ENCODE assay signal across 24 cellular contexts in genomic region chr7:159050703-159051102, GRCh38.
"Had no signal": no experiment of that assay in that cellular context is flagged by ENCODE, and none has a peak within 500 bp of the region (broad histone marks: within the 10 kb centered on the region; RNA-seq: fewer than 3 reads in every experiment).

No MANE protein-coding gene starts in this region.

- H3K9me3 Mint-ChIP-seq: effector memory CD8-positive, alpha-beta T cell; natural killer cell treated with Interleukin-12 subunit alpha and Interleukin-12 subunit beta and Interleukin-15 and Interleukin-18, amount 100 ng/mL, for 72 hours had no signal

- H3K27ac ChIP-seq: gastrocnemius medialis, left ventricle myocardium inferior, right atrium auricular region, tibial artery, upper lobe of right lung had no signal

- ATAC-seq: effector memory CD8-positive, alpha-beta T cell; gastrocnemius medialis; natural killer cell treated with Interleukin-12 subunit alpha and Interleukin-12 subunit beta and Interleukin-15 and Interleukin-18, amount 100 ng/mL, for 72 hours; stimulated activated memory B cell treated with anti-CD40 and anti-IgM and Interleukin-4, amounts not matched to agents 10 μg/mL and 1 μg/mL and 100 μg/mL, for 72 hours; stimulated activated naive CD8-positive, alpha-beta T cell treated with anti-CD3 and anti-CD28 coated beads, Interleukin-15, amount 100 ng/mL, for 72 hours; upper lobe of right lung had no signal

- H3K4me3 ChIP-seq: gastrocnemius medialis, left ventricle myocardium inferior, lung, right atrium auricular region, smooth muscle cell, tibial artery, upper lobe of right lung had no signal

- H3K27ac Mint-ChIP-seq: effector memory CD8-positive, alpha-beta T cell; natural killer cell treated with Interleukin-12 subunit alpha and Interleukin-12 subunit beta and Interleukin-15 and Interleukin-18, amount 100 ng/mL, for 72 hours; stimulated activated memory B cell treated with anti-CD40 and anti-IgM and Interleukin-4, amounts not matched to agents 10 μg/mL and 1 μg/mL and 100 μg/mL, for 72 hours had no signal

- H3K4me1 Mint-ChIP-seq: stimulated activated memory B cell treated with anti-CD40 and anti-IgM and Interleukin-4, amounts not matched to agents 10 μg/mL and 1 μg/mL and 100 μg/mL, for 72 hours had no signal

- H3K27me3 ChIP-seq: gastrocnemius medialis, right atrium auricular region, tibial artery, upper lobe of right lung had no signal

- H3K9me3 ChIP-seq: gastrocnemius medialis, upper lobe of right lung had no signal

- H3K36me3 ChIP-seq: gastrocnemius medialis, right atrium auricular region, upper lobe of right lung had no signal

- DNase-seq: activated CD4-positive, CD25-positive, alpha-beta regulatory T cell treated with anti-CD3 and anti-CD28 coated beads, Interleukin-2, amount 50 U/mL, for 72 hours; activated CD8-positive, alpha-beta memory T cell treated with anti-CD3 and anti-CD28 coated beads, Interleukin-2, amount 50 U/mL, for 4 hours; activated naive CD4-positive, alpha-beta T cell; activated T-cell treated with anti-CD3 and anti-CD28 coated beads, Interleukin-2, amount 50 U/mL, for 1 hour; amygdala; caudate nucleus; cortex of kidney; effector memory CD8-positive, alpha-beta T cell; erythroblast; gastrocnemius medialis; glutamatergic neuron; left ventricle myocardium inferior; mesendoderm; stimulated activated CD4-positive, alpha-beta T cell treated with anti-CD3 and anti-CD28 coated beads, Interleukin-1b, Interleukin-23, amount 100 ng/mL, for 48 hours; stimulated activated CD4-positive, alpha-beta T cell treated with anti-CD3 and anti-CD28 coated beads, Interleukin-4, amount 100 ng/mL, for 4 hours; stimulated activated naive CD8-positive, alpha-beta T cell treated with anti-CD3 and anti-CD28 coated beads, Interleukin-15, amount 100 ng/mL, for 72 hours; T1000; upper lobe of right lung had no signal

- H3K4me3 Mint-ChIP-seq: effector memory CD8-positive, alpha-beta T cell; natural killer cell treated with Interleukin-12 subunit alpha and Interleukin-12 subunit beta and Interleukin-15 and Interleukin-18, amount 100 ng/mL, for 72 hours; stimulated activated memory B cell treated with anti-CD40 and anti-IgM and Interleukin-4, amounts not matched to agents 10 μg/mL and 1 μg/mL and 100 μg/mL, for 72 hours had no signal

- H3K4me1 ChIP-seq: gastrocnemius medialis, left ventricle myocardium inferior, right atrium auricular region, upper lobe of right lung had no signal

- H3K36me3 Mint-ChIP-seq: natural killer cell treated with Interleukin-12 subunit alpha and Interleukin-12 subunit beta and Interleukin-15 and Interleukin-18, amount 100 ng/mL, for 72 hours; stimulated activated memory B cell treated with anti-CD40 and anti-IgM and Interleukin-4, amounts not matched to agents 10 μg/mL and 1 μg/mL and 100 μg/mL, for 72 hours had no signal
